In genomic region chr14:102829106-102829505, GRCh38 we compare ENCODE assay signal across 2 cellular contexts.
TF ChIP-seq lines count a peak whose summit lies in the region.

No MANE protein-coding gene starts in this region.

TF ChIP-seq in IMR-90, 13 proteins besides CTCF, POLR2A, EP300 and RAD21:
- TF ChIP-seq CHD1 (IDR thresholded peaks at IDR 0.05; ENCODE audit: low read depth, low read length) (no peak), MAFK (IDR thresholded peaks at IDR 0.05; ENCODE audit: low read depth, low read length) (no peak), FOS (IDR thresholded peaks at IDR 0.05; ENCODE audit: low read depth, low read length) (no peak), MAZ (IDR thresholded peaks at IDR 0.05; ENCODE audit: borderline replicate concordance, low read depth, low read length) (no peak), CEBPB (IDR thresholded peaks at IDR 0.05; ENCODE audit: low read depth, low read length) (no peak), USF2 (IDR thresholded peaks at IDR 0.05; ENCODE audit: low read depth, low read length) (no peak), ELK1 (IDR thresholded peaks at IDR 0.05; ENCODE audit: borderline replicate concordance, low read depth, low read length) (no peak), MXI1 (IDR thresholded peaks at IDR 0.05; ENCODE audit: borderline replicate concordance, low read depth, low read length) (no peak), RCOR1 (IDR thresholded peaks at IDR 0.05; ENCODE audit: insufficient replicate concordance, low read length) (no peak), NFE2L2 (IDR thresholded peaks at IDR 0.05; ENCODE audit: low read depth, low read length) (no peak), SMC3 (IDR thresholded peaks at IDR 0.05; ENCODE audit: low read depth, low read length) (no peak), BHLHE40 (IDR thresholded peaks at IDR 0.05; ENCODE audit: low read depth, low read length) (no peak), RFX5 (IDR thresholded peaks at IDR 0.05; ENCODE audit: low read depth, low read length) (no peak)

TF ChIP-seq in GM12878, 131 proteins besides CTCF, POLR2A, EP300 and RAD21:
- peak; percentile 60 for TF ChIP-seq BMI1 (IDR thresholded peaks at IDR 0.05; ENCODE audit: borderline replicate concordance)
- TF ChIP-seq NFYA (IDR thresholded peaks at IDR 0.05; ENCODE audit: borderline replicate concordance, low read depth, low read length): no peak
TF ChIP-seq in GM12878: peak in this region for 1.
